ENCODE assay signal across 1 cellular context in the genomic region with DNA sequence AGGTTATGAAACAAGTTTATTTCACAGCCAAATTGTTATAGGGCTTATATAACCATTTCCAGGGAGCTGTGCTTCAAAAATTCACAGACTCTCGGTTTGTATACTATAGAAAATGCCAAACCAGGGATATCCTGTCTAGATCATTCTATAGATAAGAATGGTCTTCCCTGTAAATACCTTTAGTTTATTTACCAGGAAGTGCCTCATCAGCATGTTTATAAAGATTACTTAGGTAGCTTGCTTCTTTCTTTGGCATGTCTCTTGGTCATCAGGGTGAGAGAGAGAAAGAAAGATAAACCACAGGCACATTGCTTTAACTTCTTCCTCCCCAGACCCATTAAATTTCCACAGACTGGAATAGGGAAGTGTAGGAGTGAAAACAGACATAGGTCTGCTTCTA.
TF ChIP-seq lines count a peak whose summit lies in the region.

No MANE protein-coding gene starts in this region.

TF ChIP-seq in HepG2, 621 proteins besides CTCF, POLR2A, EP300 and RAD21 (continued from another document):
- TF ChIP-seq, protein P1, sequence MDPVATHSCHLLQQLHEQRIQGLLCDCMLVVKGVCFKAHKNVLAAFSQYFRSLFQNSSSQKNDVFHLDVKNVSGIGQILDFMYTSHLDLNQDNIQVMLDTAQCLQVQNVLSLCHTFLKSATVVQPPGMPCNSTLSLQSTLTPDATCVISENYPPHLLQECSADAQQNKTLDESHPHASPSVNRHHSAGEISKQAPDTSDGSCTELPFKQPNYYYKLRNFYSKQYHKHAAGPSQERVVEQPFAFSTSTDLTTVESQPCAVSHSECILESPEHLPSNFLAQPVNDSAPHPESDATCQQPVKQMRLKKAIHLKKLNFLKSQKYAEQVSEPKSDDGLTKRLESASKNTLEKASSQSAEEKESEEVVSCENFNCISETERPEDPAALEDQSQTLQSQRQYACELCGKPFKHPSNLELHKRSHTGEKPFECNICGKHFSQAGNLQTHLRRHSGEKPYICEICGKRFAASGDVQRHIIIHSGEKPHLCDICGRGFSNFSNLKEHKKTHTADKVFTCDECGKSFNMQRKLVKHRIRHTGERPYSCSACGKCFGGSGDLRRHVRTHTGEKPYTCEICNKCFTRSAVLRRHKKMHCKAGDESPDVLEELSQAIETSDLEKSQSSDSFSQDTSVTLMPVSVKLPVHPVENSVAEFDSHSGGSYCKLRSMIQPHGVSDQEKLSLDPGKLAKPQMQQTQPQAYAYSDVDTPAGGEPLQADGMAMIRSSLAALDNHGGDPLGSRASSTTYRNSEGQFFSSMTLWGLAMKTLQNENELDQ (CRISPR knock-in tag; IDR thresholded peaks at IDR 0.05; ENCODE audit: borderline replicate concordance): no peak
- no peak for TF ChIP-seq SIX1 (CRISPR knock-in tag; IDR thresholded peaks at IDR 0.05; ENCODE audit: borderline replicate concordance)
- no peak for TF ChIP-seq RFX3 (CRISPR knock-in tag; IDR thresholded peaks at IDR 0.05)
- peak; percentile 72 to 85 for TF ChIP-seq MAFK (conservative IDR thresholded peaks at IDR 0.05 in 1 of 2, IDR thresholded peaks at IDR 0.05 in 1 of 2; ENCODE audit: low read length in 2 of 2)
- TF ChIP-seq, protein P2, sequence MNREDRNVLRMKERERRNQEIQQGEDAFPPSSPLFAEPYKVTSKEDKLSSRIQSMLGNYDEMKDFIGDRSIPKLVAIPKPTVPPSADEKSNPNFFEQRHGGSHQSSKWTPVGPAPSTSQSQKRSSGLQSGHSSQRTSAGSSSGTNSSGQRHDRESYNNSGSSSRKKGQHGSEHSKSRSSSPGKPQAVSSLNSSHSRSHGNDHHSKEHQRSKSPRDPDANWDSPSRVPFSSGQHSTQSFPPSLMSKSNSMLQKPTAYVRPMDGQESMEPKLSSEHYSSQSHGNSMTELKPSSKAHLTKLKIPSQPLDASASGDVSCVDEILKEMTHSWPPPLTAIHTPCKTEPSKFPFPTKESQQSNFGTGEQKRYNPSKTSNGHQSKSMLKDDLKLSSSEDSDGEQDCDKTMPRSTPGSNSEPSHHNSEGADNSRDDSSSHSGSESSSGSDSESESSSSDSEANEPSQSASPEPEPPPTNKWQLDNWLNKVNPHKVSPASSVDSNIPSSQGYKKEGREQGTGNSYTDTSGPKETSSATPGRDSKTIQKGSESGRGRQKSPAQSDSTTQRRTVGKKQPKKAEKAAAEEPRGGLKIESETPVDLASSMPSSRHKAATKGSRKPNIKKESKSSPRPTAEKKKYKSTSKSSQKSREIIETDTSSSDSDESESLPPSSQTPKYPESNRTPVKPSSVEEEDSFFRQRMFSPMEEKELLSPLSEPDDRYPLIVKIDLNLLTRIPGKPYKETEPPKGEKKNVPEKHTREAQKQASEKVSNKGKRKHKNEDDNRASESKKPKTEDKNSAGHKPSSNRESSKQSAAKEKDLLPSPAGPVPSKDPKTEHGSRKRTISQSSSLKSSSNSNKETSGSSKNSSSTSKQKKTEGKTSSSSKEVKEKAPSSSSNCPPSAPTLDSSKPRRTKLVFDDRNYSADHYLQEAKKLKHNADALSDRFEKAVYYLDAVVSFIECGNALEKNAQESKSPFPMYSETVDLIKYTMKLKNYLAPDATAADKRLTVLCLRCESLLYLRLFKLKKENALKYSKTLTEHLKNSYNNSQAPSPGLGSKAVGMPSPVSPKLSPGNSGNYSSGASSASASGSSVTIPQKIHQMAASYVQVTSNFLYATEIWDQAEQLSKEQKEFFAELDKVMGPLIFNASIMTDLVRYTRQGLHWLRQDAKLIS (CRISPR knock-in tag; IDR thresholded peaks at IDR 0.05): no peak
- TF ChIP-seq ZSCAN25 (CRISPR knock-in tag; IDR thresholded peaks at IDR 0.05): no peak
- TF ChIP-seq SNAI1 (CRISPR knock-in tag; IDR thresholded peaks at IDR 0.05; ENCODE audit: borderline replicate concordance): no peak
- no peak for TF ChIP-seq AGO2 (optimal IDR thresholded peaks at IDR 0.05; ENCODE audit: low read depth, low read length)
